16 cellular contexts compared by ENCODE assay signal in the genomic region with DNA sequence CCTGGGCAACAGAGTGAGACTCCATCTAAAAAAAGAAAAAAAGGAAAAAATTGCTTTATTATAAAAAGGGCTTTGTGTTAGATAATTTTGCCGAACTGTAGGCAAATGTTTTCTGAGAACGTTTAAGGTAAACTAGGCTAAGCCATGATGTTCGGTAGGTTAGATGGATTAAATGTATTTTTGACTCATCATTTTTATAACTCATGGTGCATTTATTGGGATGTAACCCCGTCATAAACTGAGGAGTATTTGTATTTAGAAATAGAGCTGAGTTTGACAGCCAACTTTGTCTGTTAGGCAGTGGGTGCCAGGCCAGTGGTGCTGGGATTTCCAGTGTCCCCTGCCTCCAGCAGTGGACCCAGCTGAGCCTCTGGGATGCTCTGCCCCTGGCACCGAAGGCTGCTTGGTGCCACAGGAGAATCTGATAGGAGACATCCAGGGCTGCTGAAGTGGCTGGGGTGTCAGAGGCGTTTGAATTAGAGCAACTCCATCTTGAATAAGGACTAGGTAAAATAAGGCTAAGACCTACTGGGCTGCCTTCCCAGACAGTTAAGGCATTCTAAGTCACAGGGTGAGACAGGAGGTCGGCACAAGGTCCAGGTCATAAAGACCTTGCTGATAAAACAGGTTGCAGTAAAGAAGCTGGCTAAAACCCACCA.
DNase-seq lines count a peak whose midpoint lies in the region; ATAC-seq and TF ChIP-seq lines count a peak whose summit lies in the region.
"Had no signal": no experiment of that assay in that cellular context is flagged by ENCODE, and none has a peak within 500 bp of the region (broad histone marks: within the 10 kb centered on the region; RNA-seq: fewer than 3 reads in every experiment).

No MANE protein-coding gene starts in this region.

- no peak for TF ChIP-seq EP300 in upper lobe of left lung (IDR thresholded peaks at IDR 0.05)

- no peaks in the 10 kb centered on the region for H3K9me3 ChIP-seq in upper lobe of left lung
- H3K9me3 ChIP-seq: MG63 had no signal

- no peak for TF ChIP-seq CTCF in VCaP (conservative IDR thresholded peaks at IDR 0.05)
- no peak for TF ChIP-seq CTCF in nephron (IDR thresholded peaks at IDR 0.05; ENCODE audit: unreplicated experiment in 3 of 3)
- TF ChIP-seq CTCF in upper lobe of left lung (IDR thresholded peaks at IDR 0.05): no peak

- peaks cover 44% of the 10 kb centered on the region for H3K4me1 Mint-ChIP-seq in nephron
- H3K4me1 Mint-ChIP-seq: activated CD4-positive, alpha-beta T cell treated with anti-CD3 and anti-CD28 coated beads, Interleukin-2, amount 10 ng/mL, durations not matched to agents 7 days and 5 days; activated CD8-positive, alpha-beta memory T cell treated with anti-CD3 and anti-CD28 coated beads, Interleukin-2, amount 10 ng/mL, durations not matched to agents 7 days and 5 days; activated naive CD4-positive, alpha-beta T cell treated with anti-CD3 and anti-CD28 coated beads, Interleukin-2, amount 10 ng/mL, durations not matched to agents 7 days and 5 days had no signal

- H3K27me3 Mint-ChIP-seq in nephron (ENCODE audit: low read depth): peaks cover 6% of the 10 kb centered on the region

- H3K4me1 ChIP-seq in upper lobe of left lung: peaks cover 32 to 46% (median 44%) of the 10 kb centered on the region in 4 donors

- H3K27ac Mint-ChIP-seq in nephron: peak overlapping the region in 2 of 3 experiments; percentile 90 to 92
- H3K27ac Mint-ChIP-seq: activated CD4-positive, alpha-beta T cell treated with anti-CD3 and anti-CD28 coated beads, Interleukin-2, amount 10 ng/mL, durations not matched to agents 7 days and 5 days; activated CD8-positive, alpha-beta memory T cell treated with anti-CD3 and anti-CD28 coated beads, Interleukin-2, amount 10 ng/mL, durations not matched to agents 7 days and 5 days; activated naive CD4-positive, alpha-beta T cell treated with anti-CD3 and anti-CD28 coated beads, Interleukin-2, amount 10 ng/mL, durations not matched to agents 7 days and 5 days had no signal

- no peaks in the 10 kb centered on the region for H3K36me3 ChIP-seq in upper lobe of left lung
- H3K36me3 ChIP-seq: MG63 had no signal

- DNase-seq in H4 (ENCODE audit: low spot score): peak; percentile 6
- no peak for DNase-seq in upper lobe of left lung
- DNase-seq in activated naive CD4-positive, alpha-beta T cell treated with Interleukin-2 at 50 U/mL for 16 hours: no peak
- DNase-seq: activated CD4-positive, alpha-beta T cell treated with anti-CD3 and anti-CD28 coated beads, Interleukin-2, amount 10 ng/mL, durations not matched to agents 7 days and 5 days; activated CD8-positive, alpha-beta memory T cell treated with anti-CD3 and anti-CD28 coated beads, Interleukin-2, amount 10 ng/mL, durations not matched to agents 7 days and 5 days; activated naive CD4-positive, alpha-beta T cell treated with anti-CD3 and anti-CD28 coated beads, Interleukin-2, amount 10 ng/mL, durations not matched to agents 7 days and 5 days; effector CD4-positive, alpha-beta T cell; head of caudate nucleus; MG63; NCI-H2029 treated with DMSO at 0.1 percent for 48 hours; NCI-H2227 treated with DMSO at 0.1 percent for 48 hours; stimulated activated naive CD8-positive, alpha-beta T cell treated with anti-CD3 and anti-CD28 coated beads, Interleukin-15, Interleukin-2, amounts not matched to agents 100 U/mL and 50 U/mL, for 24 hours had no signal

- ATAC-seq in upper lobe of left lung (ENCODE audit: low FRiP score in 2 of 2): no peak
- ATAC-seq in GM18511 (IDR thresholded peaks at IDR 0.05; ENCODE audit: unreplicated experiment): no peak
- no peak for ATAC-seq in GM21526 (IDR thresholded peaks at IDR 0.05; ENCODE audit: low FRiP score, unreplicated experiment)
- ATAC-seq: activated CD8-positive, alpha-beta memory T cell treated with anti-CD3 and anti-CD28 coated beads, Interleukin-2, amount 10 ng/mL, durations not matched to agents 7 days and 5 days; stimulated activated naive CD8-positive, alpha-beta T cell treated with anti-CD3 and anti-CD28 coated beads, Interleukin-15, Interleukin-2, amounts not matched to agents 100 U/mL and 50 U/mL, for 24 hours had no signal

- TF ChIP-seq POLR2A in upper lobe of left lung (IDR thresholded peaks at IDR 0.05): no peak

- H3K27ac ChIP-seq in VCaP (peak overlapping the region; percentile 99), upper lobe of left lung (peak overlapping the region; percentile 65 to 93 (median 78))

- no peaks in the 10 kb centered on the region for H3K27me3 ChIP-seq in upper lobe of left lung
- H3K27me3 ChIP-seq: MG63 had no signal

- no peak overlapping the region for H3K4me3 Mint-ChIP-seq in nephron
- H3K4me3 Mint-ChIP-seq: activated CD4-positive, alpha-beta T cell treated with anti-CD3 and anti-CD28 coated beads, Interleukin-2, amount 10 ng/mL, durations not matched to agents 7 days and 5 days; activated CD8-positive, alpha-beta memory T cell treated with anti-CD3 and anti-CD28 coated beads, Interleukin-2, amount 10 ng/mL, durations not matched to agents 7 days and 5 days; activated naive CD4-positive, alpha-beta T cell treated with anti-CD3 and anti-CD28 coated beads, Interleukin-2, amount 10 ng/mL, durations not matched to agents 7 days and 5 days had no signal

- H3K36me3 Mint-ChIP-seq in nephron (ENCODE audit: low read depth): no peaks in the 10 kb centered on the region
- H3K36me3 Mint-ChIP-seq: activated CD8-positive, alpha-beta memory T cell treated with anti-CD3 and anti-CD28 coated beads, Interleukin-2, amount 10 ng/mL, durations not matched to agents 7 days and 5 days; activated naive CD4-positive, alpha-beta T cell treated with anti-CD3 and anti-CD28 coated beads, Interleukin-2, amount 10 ng/mL, durations not matched to agents 7 days and 5 days had no signal

- H3K4me3 ChIP-seq in upper lobe of left lung: no peak overlapping the region
- H3K4me3 ChIP-seq: MG63 had no signal

- H3K9me3 Mint-ChIP-seq in nephron: no peaks in the 10 kb centered on the region
- H3K9me3 Mint-ChIP-seq: activated CD4-positive, alpha-beta T cell treated with anti-CD3 and anti-CD28 coated beads, Interleukin-2, amount 10 ng/mL, durations not matched to agents 7 days and 5 days; activated naive CD4-positive, alpha-beta T cell treated with anti-CD3 and anti-CD28 coated beads, Interleukin-2, amount 10 ng/mL, durations not matched to agents 7 days and 5 days had no signal

- 83 to 92% methylated on average over 6 to 7 of the region's 7 CpGs for WGBS in upper lobe of left lung, 2 donors
